In genomic region chr7:93232673-93233018, GRCh38 we compare ENCODE assay signal across 8 cellular contexts. TPM values are rescaled to one million over a fixed set of nuclear protein-coding genes. Genes with fewer than 3 reads are reported as not detected.
A peak's percentile ranks its signal among the peaks of the same experiment; 100 is the strongest.
DNase-seq lines count a peak whose midpoint lies in the region; ATAC-seq and TF ChIP-seq lines count a peak whose summit lies in the region.

No MANE protein-coding gene starts in this region.

- WGBS in IMR-90 (ENCODE audit: extremely low coverage in 2 of 2, insufficient read length in 1 of 2), 2 experiments = no CpG with 5 or more reads among the region's 8 CpGs
- 0 to 1% methylated on average over 1 to 8 of the region's 8 CpGs for WGBS in transverse colon (ENCODE audit: low coverage in 1 of 2), 2 donors

- H3K56ac ChIP-seq in IMR-90 (ENCODE audit: extremely low read depth, insufficient read depth, low read length) = no peak overlapping the region

- TF ChIP-seq EP300 in transverse colon (IDR thresholded peaks at IDR 0.05; ENCODE audit: low read depth) = no peak

- peaks cover 11% of the 10 kb centered on the region for H3K4me1 Mint-ChIP-seq in T-helper 1 cell treated with Interleukin-12 subunit alpha and Interleukin-12 subunit beta and Interleukin-4 antibody, amounts not matched to agents 30 μg/mL and 1 μg/mL, for 36 hours (ENCODE audit: low read depth)

- H3K4me2 ChIP-seq in IMR-90 (ENCODE audit: low read depth, low read length) = peak overlapping the region; percentile 99

- H2AK9ac ChIP-seq in IMR-90 (replicated peaks; ENCODE audit: low read depth, low read length, poor library complexity) = peak overlapping the region; percentile 90

- H3K27me3 ChIP-seq in IMR-90 (ENCODE audit: control insufficient read depth, insufficient read depth, low read length) = no peaks in the 10 kb centered on the region
- no peaks in the 10 kb centered on the region for H3K27me3 ChIP-seq in ascending aorta
- H3K27me3 ChIP-seq in left lung = no peaks in the 10 kb centered on the region
- no peaks in the 10 kb centered on the region for H3K27me3 ChIP-seq in transverse colon

- H2BK120ac ChIP-seq in IMR-90 (ENCODE audit: low read depth, low read length) = no peak overlapping the region

- no peak for TF ChIP-seq RAD21 in IMR-90 (IDR thresholded peaks at IDR 0.05; ENCODE audit: low read length)

- DNase-seq in T-helper 1 cell (no peak), IMR-90 (no peak), ascending aorta (ENCODE audit: low spot score in 2 of 2) (no peak), left lung (no peak), transverse colon (no peak)
- DNase-seq in activated CD4-positive, alpha-beta T cell treated with anti-CD3 and anti-CD28 coated beads, Interleukin-2, amount 50 U/mL, for 1 hour = no peak

- H3K27ac ChIP-seq in IMR-90 (ENCODE audit: insufficient read depth, low read length) (0 out of 2 replicates have a peak overlapping the region, but pooled peaks have one; percentile 2), ascending aorta (no peak overlapping the region), left lung (peak overlapping the region in 1 of 2 donors; percentile 79), transverse colon (peak overlapping the region; percentile 79 to 86 (median 83))

- H4K8ac ChIP-seq in IMR-90 (ENCODE audit: low read depth in 2 of 2, low read length in 2 of 2) = peak overlapping the region; percentile 89 to 95

- no peak for TF ChIP-seq POLR2A in IMR-90 (IDR thresholded peaks at IDR 0.05; ENCODE audit: low read depth, low read length)
- no peak for TF ChIP-seq POLR2A in transverse colon (IDR thresholded peaks at IDR 0.05)

- intact Hi-C loops in IMR-90 (cut with micrococcal nuclease) (no loop called here), ascending aorta (cut with DNase I) (loop anchor here (1.0 to 10.0 kb wide), 3 partner anchors 704 to 788 kb away; partner anchors contain the start of genes BET1, GATAD1, PEX1 and RBM48), left lung (cut with DNase I) (no loop called here), transverse colon (cut with DNase I; ENCODE audit: low total_unique reads) (no loop called here)

- H3K23ac ChIP-seq in IMR-90 (ENCODE audit: low read depth, low read length) = no peak overlapping the region

- peaks cover 16 to 25% of the 10 kb centered on the region in 2 experiments for H3K79me1 ChIP-seq in IMR-90 (ENCODE audit: low read depth in 1 of 2, low read length in 2 of 2)

- no peak overlapping the region; the same call in 1 of the 2 replicates for H2AK5ac ChIP-seq in IMR-90 (ENCODE audit: low read depth, low read length)

- no peak overlapping the region for H3K14ac ChIP-seq in IMR-90 (replicated peaks; ENCODE audit: low read depth, low read length)

- H2BK20ac ChIP-seq in IMR-90 (ENCODE audit: low read depth, low read length) = no peak overlapping the region

- H3K4ac ChIP-seq in IMR-90 (ENCODE audit: low read depth, low read length) = peak overlapping the region; percentile 19; the same call in 1 of the 2 replicates

- H3K4me1 ChIP-seq in IMR-90 (ENCODE audit: control insufficient read depth, insufficient read depth, low read length) (no peaks in the 10 kb centered on the region), ascending aorta (peaks cover 0 to 6% of the 10 kb centered on the region in 2 donors), left lung (peaks cover 0 to 33% of the 10 kb centered on the region in 2 donors), transverse colon (peaks cover 0 to 33% (median 13%) of the 10 kb centered on the region in 4 donors)

- H2BK5ac ChIP-seq in IMR-90 (ENCODE audit: low read depth, low read length, poor library complexity, severe bottlenecking) = no peak overlapping the region

- H3K36me3 ChIP-seq in IMR-90 (ENCODE audit: control insufficient read depth, insufficient read depth, low read length) (no peaks in the 10 kb centered on the region), ascending aorta (no peaks in the 10 kb centered on the region), left lung (no peaks in the 10 kb centered on the region), transverse colon (no peaks in the 10 kb centered on the region)

- TF ChIP-seq CTCF in IMR-90 (conservative IDR thresholded peaks at IDR 0.05; ENCODE audit: low read depth, low read length) (no peak), ascending aorta (IDR thresholded peaks at IDR 0.05) (no peak), left lung (IDR thresholded peaks at IDR 0.05) (no peak), transverse colon (IDR thresholded peaks at IDR 0.05) (no peak)

- H3K9ac ChIP-seq in IMR-90 (ENCODE audit: low read depth, low read length) = peak overlapping the region; percentile 66

- in situ Hi-C loops in IMR-90 (cut with MboI; ENCODE audit: low sequenced_read_pairs) (loop anchor here (25.0 kb wide), 1 partner anchor 980 kb away; no protein-coding TSS in a partner anchor), transverse colon (cut with MboI; ENCODE audit: low pct_ligation_motif_present in 1 of 4, low pct_unique_long_range_greater_than_20kb in 1 of 4, low sequenced_read_pairs in 3 of 4) (loop anchor here in 1 of 4 donors (10.0 kb wide), 1 partner anchor 62 kb away; no protein-coding TSS in a partner anchor)

- POLR2A ChIA-PET in IMR-90 (lab: Charles Lee; ENCODE audit: unreplicated experiment) = no interaction called here

- no peak overlapping the region for H3K18ac ChIP-seq in IMR-90 (ENCODE audit: low read depth, low read length)

- H3K9me3 ChIP-seq in IMR-90 (ENCODE audit: control insufficient read depth, insufficient read depth, low read length) = no peaks in the 10 kb centered on the region
- H3K9me3 ChIP-seq in ascending aorta = no peaks in the 10 kb centered on the region
- no peaks in the 10 kb centered on the region for H3K9me3 ChIP-seq in left lung
- H3K9me3 ChIP-seq in transverse colon = no peaks in the 10 kb centered on the region

- no peaks in the 10 kb centered on the region for H3K36me3 Mint-ChIP-seq in T-helper 1 cell treated with Interleukin-12 subunit alpha and Interleukin-12 subunit beta and Interleukin-4 antibody, amounts not matched to agents 30 μg/mL and 1 μg/mL, for 36 hours (ENCODE audit: low read depth)

- H4K5ac ChIP-seq in IMR-90 (ENCODE audit: low read depth, low read length) = peak overlapping the region; percentile 74

- peak overlapping the region; percentile 98 for H3K4me3 Mint-ChIP-seq in T-helper 1 cell treated with Interleukin-12 subunit alpha and Interleukin-12 subunit beta and Interleukin-4 antibody, amounts not matched to agents 30 μg/mL and 1 μg/mL, for 36 hours

- no peaks in the 10 kb centered on the region for H4K20me1 ChIP-seq in IMR-90 (ENCODE audit: insufficient read depth, low read length)

- peak overlapping the region; percentile 88 for H3K27ac Mint-ChIP-seq in T-helper 1 cell treated with Interleukin-12 subunit alpha and Interleukin-12 subunit beta and Interleukin-4 antibody, amounts not matched to agents 30 μg/mL and 1 μg/mL, for 36 hours

- no TSS peak for BruUV-seq in IMR-90 (replicated peaks; lab: Mats Ljungman, UMichigan)

- ATAC-seq in IMR-90 (ENCODE audit: low read depth) (peak; percentile 3; the same call in 1 of the 2 replicates), left lung (no peak), HG03159 (IDR thresholded peaks at IDR 0.05; ENCODE audit: unreplicated experiment) (no peak)

- CTCF ChIA-PET in IMR-90 (lab: Yijun Ruan, JAX) = interaction anchor here (0.9 to 2.2 kb wide), 3 partner anchors 9 to 142 kb away, joined by 3 to 9 read pairs (median 3); no protein-coding TSS in a partner anchor

- H4K91ac ChIP-seq in IMR-90 (ENCODE audit: insufficient read depth, low read depth, low read length) = no peak overlapping the region; the same call in 1 of the 2 replicates

- peak overlapping the region; percentile 98 for H2AFZ ChIP-seq in IMR-90 (replicated peaks; ENCODE audit: low read length, poor library complexity)

- no peak overlapping the region for H2BK15ac ChIP-seq in IMR-90 (ENCODE audit: low read depth, low read length)

- dilution Hi-C loops in IMR-90 (cut with HindIII; ENCODE audit: low sequenced_read_pairs, unreplicated experiment) = no loop called here

- no peaks in the 10 kb centered on the region for H3K27me3 Mint-ChIP-seq in T-helper 1 cell treated with Interleukin-12 subunit alpha and Interleukin-12 subunit beta and Interleukin-4 antibody, amounts not matched to agents 30 μg/mL and 1 μg/mL, for 36 hours (ENCODE audit: low read depth)

- H3K9me1 ChIP-seq in IMR-90 (ENCODE audit: insufficient read depth, low read length) = peaks cover 3% of the 10 kb centered on the region; the same call in 1 of the 2 replicates

- no peaks in the 10 kb centered on the region for H3K9me3 Mint-ChIP-seq in T-helper 1 cell treated with Interleukin-12 subunit alpha and Interleukin-12 subunit beta and Interleukin-4 antibody, amounts not matched to agents 30 μg/mL and 1 μg/mL, for 36 hours

- peak overlapping the region; percentile 71 for H3K4me3 ChIP-seq in IMR-90 (ENCODE audit: insufficient read depth, low read depth, low read length)
- peak overlapping the region; percentile 90 to 91 for H3K4me3 ChIP-seq in ascending aorta
- peak overlapping the region; percentile 79 to 87 for H3K4me3 ChIP-seq in left lung
- H3K4me3 ChIP-seq in transverse colon = peak overlapping the region; percentile 61 to 83 (median 68)

TF ChIP-seq in IMR-90, 13 proteins besides CTCF, POLR2A, EP300 and RAD21 (continues in another document):
- TF ChIP-seq MAFK (IDR thresholded peaks at IDR 0.05; ENCODE audit: low read depth, low read length) = no peak
- TF ChIP-seq BHLHE40 (IDR thresholded peaks at IDR 0.05; ENCODE audit: low read depth, low read length) = no peak
- no peak for TF ChIP-seq FOS (IDR thresholded peaks at IDR 0.05; ENCODE audit: low read depth, low read length)
- no peak for TF ChIP-seq CEBPB (IDR thresholded peaks at IDR 0.05; ENCODE audit: low read depth, low read length)
- TF ChIP-seq MAZ (IDR thresholded peaks at IDR 0.05; ENCODE audit: borderline replicate concordance, low read depth, low read length) = no peak
- TF ChIP-seq NFE2L2 (IDR thresholded peaks at IDR 0.05; ENCODE audit: low read depth, low read length) = no peak

RNA-seq across cellular contexts. Expression of gene VPS50, which starts 0.5 kb away (rescaled TPM):
- total RNA-seq in IMR-90 (2012; rRNA removed) (22.0 and 26.7 TPM in 2 replicates), ascending aorta (6.9 TPM), left lung (10 to 100 TPM; 28.6 to 28.8 TPM), transverse colon (10 to 100 TPM; 17.1 to 43.7 (median 26.9) TPM)
- polyA plus RNA-seq in IMR-90 (2012; rRNA removed) = 6.2 and 7.1 TPM in 2 replicates
- 1.9 and 8.0 TPM in 2 replicates for polyA plus RNA-seq in IMR-90 (2012; cell fraction: cytosol; rRNA removed)
- polyA plus RNA-seq in IMR-90 (2012; cell fraction: nucleus; rRNA removed; ENCODE audit: low replicate concordance) = 1.7 and 16.4 TPM in 2 replicates

RNA-seq across cellular contexts. Expression of gene HEPACAM2, which starts 6.4 kb away (rescaled TPM):
- under 0.01 and 0.28 TPM in 2 replicates for total RNA-seq in IMR-90 (2012; rRNA removed)
- polyA plus RNA-seq in IMR-90 (2012; rRNA removed) = 0.05 TPM in 1 of 2 replicates, not detected in the other
- polyA plus RNA-seq in IMR-90 (2012; cell fraction: cytosol; rRNA removed) = not detected in 2 replicates
- not detected in 2 replicates for polyA plus RNA-seq in IMR-90 (2012; cell fraction: nucleus; rRNA removed; ENCODE audit: low replicate concordance)
- not detected for total RNA-seq in ascending aorta
- not detected for total RNA-seq in left lung
- total RNA-seq in transverse colon = 100 to 1,000 TPM in 1 of 4 donors, 10 to 100 TPM in 3; 10.5 to 127 (median 45.1) TPM

Comparison
In these comparisons a context has a peak if more than half of its experiments do, and no peak if none do; other contexts are left out.
1. H3K27ac ChIP-seq: peak in IMR-90 (single experiment) and transverse colon (4 of 4); none in ascending aorta (0 of 2).
2. Peak in every context shown above with its lines, with median percentiles within 50 percentile points of each other: H3K4me3 ChIP-seq.